31 cellular contexts compared by ENCODE assay signal in genomic region chr5:178108446-178108845, GRCh38. TPM values are rescaled to one million over a fixed set of nuclear protein-coding genes. Genes with fewer than 3 reads are reported as not detected.
DNase-seq lines count a peak whose midpoint lies in the region; ATAC-seq and TF ChIP-seq lines count a peak whose summit lies in the region.
"Had no signal": no experiment of that assay in that cellular context is flagged by ENCODE, and none has a peak within 500 bp of the region (broad histone marks: within the 10 kb centered on the region; RNA-seq: fewer than 3 reads in every experiment).

No MANE protein-coding gene starts in this region.

- H3K27me3 Mint-ChIP-seq in natural killer cell treated with Interleukin-12 subunit alpha and Interleukin-12 subunit beta and Interleukin-15 and Interleukin-18, amount 100 ng/mL, for 72 hours: peaks cover 17 to 29% of the 10 kb centered on the region in 2 donors
- H3K27me3 Mint-ChIP-seq in natural killer cell (ENCODE audit: low read depth in 2 of 2): peaks cover 8 to 32% of the 10 kb centered on the region in 2 donors
- peaks cover 0 to 5% (median 0%) of the 10 kb centered on the region in 5 donors for H3K27me3 Mint-ChIP-seq in naive thymus-derived CD8-positive, alpha-beta T cell
- H3K27me3 Mint-ChIP-seq: activated naive CD8-positive, alpha-beta T cell; activated T-cell treated with anti-CD3 and anti-CD28 coated beads, Interleukin-2, amount 50 U/mL, for 24 hours had no signal

- no peak for ATAC-seq in natural killer cell treated with Interleukin-12 subunit alpha and Interleukin-12 subunit beta and Interleukin-15 and Interleukin-18, amount 100 ng/mL, for 72 hours
- no peak for ATAC-seq in natural killer cell
- no peak for ATAC-seq in naive thymus-derived CD8-positive, alpha-beta T cell
- ATAC-seq: sciatic nerve had no signal

- peaks cover 0 to 27% of the 10 kb centered on the region in 2 donors for H3K4me1 ChIP-seq in breast epithelium
- no peaks in the 10 kb centered on the region for H3K4me1 ChIP-seq in right atrium auricular region
- H3K4me1 ChIP-seq: prostate gland had no signal

- peak overlapping the region; percentile 71 to 78 for H3K27ac ChIP-seq in breast epithelium
- H3K27ac ChIP-seq in right atrium auricular region: no peak overlapping the region
- H3K27ac ChIP-seq: KMS-11, left lung, prostate gland, upper lobe of right lung, WERI-Rb-1 had no signal

- H3K36me3 Mint-ChIP-seq in natural killer cell treated with Interleukin-12 subunit alpha and Interleukin-12 subunit beta and Interleukin-15 and Interleukin-18, amount 100 ng/mL, for 72 hours: no peaks in the 10 kb centered on the region
- H3K36me3 Mint-ChIP-seq in natural killer cell: no peaks in the 10 kb centered on the region
- no peaks in the 10 kb centered on the region for H3K36me3 Mint-ChIP-seq in naive thymus-derived CD8-positive, alpha-beta T cell
- H3K36me3 Mint-ChIP-seq: activated naive CD8-positive, alpha-beta T cell; CD4-positive, CD25-positive, alpha-beta regulatory T cell had no signal

- H3K27me3 ChIP-seq in breast epithelium (peaks cover 0 to 3% of the 10 kb centered on the region in 2 donors), right atrium auricular region (peaks cover 0 to 4% of the 10 kb centered on the region in 2 donors)
- H3K27me3 ChIP-seq: upper lobe of right lung had no signal

- TF ChIP-seq CTCF in natural killer cell (IDR thresholded peaks at IDR 0.05) (no peak), breast epithelium (IDR thresholded peaks at IDR 0.05) (no peak), right atrium auricular region (IDR thresholded peaks at IDR 0.05) (no peak)

- no peak overlapping the region for H3K4me3 ChIP-seq in breast epithelium
- H3K4me3 ChIP-seq in right atrium auricular region: no peak overlapping the region
- H3K4me3 ChIP-seq: left lung, prostate gland, upper lobe of right lung had no signal

- H3K27ac Mint-ChIP-seq in natural killer cell treated with Interleukin-12 subunit alpha and Interleukin-12 subunit beta and Interleukin-15 and Interleukin-18, amount 100 ng/mL, for 72 hours: no peak overlapping the region
- H3K27ac Mint-ChIP-seq in natural killer cell: no peak overlapping the region
- peak overlapping the region in 6 of 10 donors; percentile 12 to 78 (median 53) for H3K27ac Mint-ChIP-seq in naive thymus-derived CD8-positive, alpha-beta T cell
- H3K27ac Mint-ChIP-seq: activated naive CD8-positive, alpha-beta T cell; activated T-cell treated with anti-CD3 and anti-CD28 coated beads, Interleukin-2, amount 50 U/mL, for 24 hours had no signal

- H3K36me3 ChIP-seq in breast epithelium (no peaks in the 10 kb centered on the region), right atrium auricular region (no peaks in the 10 kb centered on the region)
- H3K36me3 ChIP-seq: left lung, prostate gland, upper lobe of right lung, WERI-Rb-1 had no signal

- intact Hi-C loops in natural killer cell (cut with micrococcal nuclease) (no loop called here), breast epithelium (cut with DNase I; ENCODE audit: low total_unique reads) (no loop called here)

- H3K4me1 Mint-ChIP-seq in natural killer cell treated with Interleukin-12 subunit alpha and Interleukin-12 subunit beta and Interleukin-15 and Interleukin-18, amount 100 ng/mL, for 72 hours (ENCODE audit: low read depth in 2 of 2): peaks cover 3 to 5% of the 10 kb centered on the region in 2 donors
- peaks cover 0 to 6% of the 10 kb centered on the region in 2 donors for H3K4me1 Mint-ChIP-seq in natural killer cell
- H3K4me1 Mint-ChIP-seq in naive thymus-derived CD8-positive, alpha-beta T cell: peaks cover 25 to 39% (median 38%) of the 10 kb centered on the region in 4 donors

- TF ChIP-seq POLR2A in breast epithelium (IDR thresholded peaks at IDR 0.05): no peak

- H3K9me3 Mint-ChIP-seq in natural killer cell treated with Interleukin-12 subunit alpha and Interleukin-12 subunit beta and Interleukin-15 and Interleukin-18, amount 100 ng/mL, for 72 hours: no peaks in the 10 kb centered on the region
- no peaks in the 10 kb centered on the region for H3K9me3 Mint-ChIP-seq in natural killer cell
- H3K9me3 Mint-ChIP-seq in naive thymus-derived CD8-positive, alpha-beta T cell: no peaks in the 10 kb centered on the region
- H3K9me3 Mint-ChIP-seq: activated T-cell treated with anti-CD3 and anti-CD28 coated beads, Interleukin-2, amount 50 U/mL, for 24 hours; CD4-positive, CD25-positive, alpha-beta regulatory T cell had no signal

- H3K9me3 ChIP-seq in breast epithelium: no peaks in the 10 kb centered on the region
- H3K9me3 ChIP-seq in right atrium auricular region: peaks cover 0 to 6% of the 10 kb centered on the region in 2 donors
- H3K9me3 ChIP-seq: left lung, prostate gland, upper lobe of right lung had no signal

- peak; percentile 31 for DNase-seq in natural killer cell treated with Interleukin-12 subunit alpha and Interleukin-12 subunit beta and Interleukin-15 and Interleukin-18, amount 100 ng/mL, for 72 hours (ENCODE audit: low spot score)
- no peak for DNase-seq in natural killer cell
- DNase-seq in breast epithelium (ENCODE audit: low spot score in 2 of 2): no peak
- DNase-seq in naive thymus-derived CD8-positive, alpha-beta T cell: no peak
- no peak for DNase-seq in HK-2 (ENCODE audit: unreplicated experiment)
- no peak for DNase-seq in effector CD4-positive, alpha-beta T cell
- no peak for DNase-seq in right atrium auricular region (ENCODE audit: low spot score)
- no peak for DNase-seq in SKM-1 (lab: John Stamatoyannopoulos, UW; ENCODE audit: unreplicated experiment)
- DNase-seq: 8988T; activated CD4-positive, alpha-beta T cell treated with anti-CD3 and anti-CD28 coated beads for 48 hours; activated effector memory CD4-positive, alpha-beta T cell treated with anti-CD3 and anti-CD28 coated beads, Interleukin-2, amount 50 U/mL, for 16 hours; activated T-cell treated with anti-CD3 and anti-CD28 coated beads, Interleukin-2, amount 50 U/mL, for 24 hours; anterior cingulate cortex; CD4-positive, CD25-positive, alpha-beta regulatory T cell; DMS79; glutamatergic neuron; mesenchymal stem cell; MM.1S; NCI-H1105 treated with DMSO at 0.1 percent for 48 hours; NCI-H2081; NCI-H526; SIG-M5; stimulated activated CD4-positive, alpha-beta T cell treated with anti-CD3 and anti-CD28 coated beads, Interleukin-4, amount 100 ng/mL, for 24 hours; T1000; upper lobe of right lung; WERI-Rb-1 had no signal

- POLR2A ChIA-PET in naive thymus-derived CD8-positive, alpha-beta T cell (lab: Charles Lee): interaction anchor here (1.1 to 4.4 kb wide), 3 partner anchors 9 to 33 kb away, joined by 3 to 22 read pairs (median 5); no protein-coding TSS in a partner anchor

- no peak overlapping the region for H3K4me3 Mint-ChIP-seq in natural killer cell treated with Interleukin-12 subunit alpha and Interleukin-12 subunit beta and Interleukin-15 and Interleukin-18, amount 100 ng/mL, for 72 hours
- no peak overlapping the region for H3K4me3 Mint-ChIP-seq in natural killer cell
- H3K4me3 Mint-ChIP-seq in naive thymus-derived CD8-positive, alpha-beta T cell: peak overlapping the region in 1 of 10 donors; percentile 5
- H3K4me3 Mint-ChIP-seq: activated naive CD8-positive, alpha-beta T cell; activated T-cell treated with anti-CD3 and anti-CD28 coated beads, Interleukin-2, amount 50 U/mL, for 24 hours had no signal

RNA-seq across cellular contexts. Expression of gene N4BP3, which starts 4.9 kb away (rescaled TPM):
- under 1 TPM; 0.20 to 0.26 TPM for total RNA-seq in natural killer cell treated with Interleukin-12 subunit alpha and Interleukin-12 subunit beta and Interleukin-15 and Interleukin-18, amount 100 ng/mL, for 72 hours
- 10 to 100 TPM in 1 of 3 donors, 1 to 10 TPM in 2; 5.6 to 16.9 (median 9.0) TPM for total RNA-seq in natural killer cell
- total RNA-seq in breast epithelium: 1 to 10 TPM in 2 of 3 donors, under 1 TPM in 1; 0.32 to 9.8 (median 4.9) TPM
- 1 to 10 TPM; 7.0 to 7.2 TPM for total RNA-seq in naive thymus-derived CD8-positive, alpha-beta T cell
- 1 to 10 TPM; 1.6 to 5.5 (median 2.0) TPM for polyA plus RNA-seq in naive thymus-derived CD8-positive, alpha-beta T cell
- total RNA-seq in right atrium auricular region: under 1 TPM; 0.24 to 0.85 TPM

RNA-seq across cellular contexts. Expression of gene RMND5B, which starts 22.4 kb away (rescaled TPM):
- 10 to 100 TPM; 19.9 to 29.2 TPM for total RNA-seq in natural killer cell treated with Interleukin-12 subunit alpha and Interleukin-12 subunit beta and Interleukin-15 and Interleukin-18, amount 100 ng/mL, for 72 hours
- 10 to 100 TPM in 1 of 3 donors, 1 to 10 TPM in 2; 9.2 to 12.7 (median 9.5) TPM for total RNA-seq in natural killer cell
- total RNA-seq in breast epithelium: 10 to 100 TPM; 34.4 to 40.4 (median 36.3) TPM
- 10 to 100 TPM; 33.7 to 33.8 TPM for total RNA-seq in naive thymus-derived CD8-positive, alpha-beta T cell
- 10 to 100 TPM; 24.9 to 39.0 (median 36.8) TPM for polyA plus RNA-seq in naive thymus-derived CD8-positive, alpha-beta T cell
- total RNA-seq in right atrium auricular region: 10 to 100 TPM; 28.9 to 31.4 TPM

RNA-seq across cellular contexts. Expression of gene NHP2, which starts 45.2 kb away (rescaled TPM):
- total RNA-seq in natural killer cell treated with Interleukin-12 subunit alpha and Interleukin-12 subunit beta and Interleukin-15 and Interleukin-18, amount 100 ng/mL, for 72 hours: 100 to 1,000 TPM; 139 to 196 TPM
- total RNA-seq in natural killer cell (10 to 100 TPM; 39.2 to 43.5 (median 40.2) TPM), breast epithelium (100 to 1,000 TPM; 148 to 256 (median 220) TPM), right atrium auricular region (100 to 1,000 TPM; 125 to 151 TPM)
- 10 to 100 TPM; 79.3 to 85.4 TPM for total RNA-seq in naive thymus-derived CD8-positive, alpha-beta T cell
- polyA plus RNA-seq in naive thymus-derived CD8-positive, alpha-beta T cell: 100 to 1,000 TPM; 238 to 276 (median 270) TPM

Comparison
In these comparisons a context has a peak if more than half of its experiments do, and no peak if none do; other contexts are left out.
1. H3K27ac Mint-ChIP-seq: peak in naive thymus-derived CD8-positive, alpha-beta T cell (6 of 10); none in natural killer cell treated with Interleukin-12 subunit alpha and Interleukin-12 subunit beta and Interleukin-15 and Interleukin-18, amount 100 ng/mL, for 72 hours (0 of 2) and natural killer cell (0 of 2).
2. H3K27ac ChIP-seq: peak in breast epithelium (2 of 2); none in right atrium auricular region (0 of 2).